Comparison of ENCODE assay signal across 8 cellular contexts in genomic region chr3:149575213-149575961, GRCh38.
DNase-seq lines count a peak whose midpoint lies in the region; ATAC-seq and TF ChIP-seq lines count a peak whose summit lies in the region.

No MANE protein-coding gene starts in this region.

- no peak for TF ChIP-seq CTCF in HEK293 (tag by site-specific recombination; IDR thresholded peaks at IDR 0.05)
- no peak for TF ChIP-seq CTCF in right atrium auricular region (IDR thresholded peaks at IDR 0.05)

- peaks cover 48% of the 10 kb centered on the region for H3K4me1 Mint-ChIP-seq in activated T-helper 2 cell treated with anti-CD3 and anti-CD28 coated beads, Interferon-gamma antibody, Interleukin-2, Interleukin-4, amounts not matched to agents 10 μg/mL and 5 μg/mL and 100 μg/mL, durations not matched to agents 14 hours and 24 hours and 36 hours (ENCODE audit: low read depth)

- H3K4me1 ChIP-seq in HEK293 (ENCODE audit: control insufficient read depth, insufficient read depth, low read length) (peaks cover 10% of the 10 kb centered on the region), right atrium auricular region (peaks cover 0 to 90% of the 10 kb centered on the region in 2 donors), subcutaneous abdominal adipose tissue (ENCODE audit: control insufficient read depth in 5 of 5, insufficient read depth in 5 of 5, low read length in 5 of 5) (peaks cover 7 to 62% (median 40%) of the 10 kb centered on the region in 5 donors)

- H3K36me3 ChIP-seq in HEK293 (ENCODE audit: control insufficient read depth in 2 of 2, insufficient read depth in 1 of 2, low read length in 2 of 2) (peaks cover 0 to 13% of the 10 kb centered on the region in 2 experiments; a peak in 2 of 3 replicates), right atrium auricular region (no peaks in the 10 kb centered on the region), subcutaneous abdominal adipose tissue (ENCODE audit: control insufficient read depth in 5 of 5, insufficient read depth in 5 of 5, low read length in 5 of 5) (peaks cover 0 to 6% (median 0%) of the 10 kb centered on the region in 5 donors)

- peak overlapping the region; percentile 47; the same call in 1 of the 2 replicates for H3K27ac ChIP-seq in HEK293 (ENCODE audit: extremely low read depth, low read depth, low read length)
- H3K27ac ChIP-seq in right atrium auricular region = peak overlapping the region; percentile 73 to 84
- H3K27ac ChIP-seq in subcutaneous abdominal adipose tissue (ENCODE audit: low read depth, low read length) = peak overlapping the region; percentile 57

- no peak overlapping the region for H3K9ac ChIP-seq in subcutaneous abdominal adipose tissue (ENCODE audit: low read length in 5 of 5)

- ATAC-seq in HG03139 (IDR thresholded peaks at IDR 0.05; ENCODE audit: unreplicated experiment) = no peak
- ATAC-seq in GM18498 (IDR thresholded peaks at IDR 0.05; ENCODE audit: unreplicated experiment) = no peak

- H3K4me3 Mint-ChIP-seq in activated T-helper 2 cell treated with anti-CD3 and anti-CD28 coated beads, Interferon-gamma antibody, Interleukin-2, Interleukin-4, amounts not matched to agents 10 μg/mL and 5 μg/mL and 100 μg/mL, durations not matched to agents 14 hours and 24 hours and 36 hours (ENCODE audit: low read depth) = no peak overlapping the region

- H3K9me3 Mint-ChIP-seq in activated T-helper 2 cell treated with anti-CD3 and anti-CD28 coated beads, Interferon-gamma antibody, Interleukin-2, Interleukin-4, amounts not matched to agents 10 μg/mL and 5 μg/mL and 100 μg/mL, durations not matched to agents 14 hours and 24 hours and 36 hours = peaks cover 3% of the 10 kb centered on the region

- intact Hi-C loops in activated T-helper 2 cell treated with anti-CD3 and anti-CD28 coated beads, Interferon-gamma antibody, Interleukin-2, Interleukin-4, amounts not matched to agents 10 μg/mL and 5 μg/mL and 100 μg/mL, durations not matched to agents 14 hours and 24 hours and 36 hours (cut with micrococcal nuclease) = no loop called here

- H3K27me3 ChIP-seq in right atrium auricular region (no peaks in the 10 kb centered on the region), subcutaneous abdominal adipose tissue (ENCODE audit: control insufficient read depth in 5 of 5, insufficient read depth in 4 of 5, low read length in 5 of 5) (no peaks in the 10 kb centered on the region)

- H3K27ac Mint-ChIP-seq in activated T-helper 2 cell treated with anti-CD3 and anti-CD28 coated beads, Interferon-gamma antibody, Interleukin-2, Interleukin-4, amounts not matched to agents 10 μg/mL and 5 μg/mL and 100 μg/mL, durations not matched to agents 14 hours and 24 hours and 36 hours = peak overlapping the region; percentile 14

- no peaks in the 10 kb centered on the region for H3K27me3 Mint-ChIP-seq in activated T-helper 2 cell treated with anti-CD3 and anti-CD28 coated beads, Interferon-gamma antibody, Interleukin-2, Interleukin-4, amounts not matched to agents 10 μg/mL and 5 μg/mL and 100 μg/mL, durations not matched to agents 14 hours and 24 hours and 36 hours (ENCODE audit: low read depth)

- no peak for DNase-seq in activated T-helper 2 cell treated with anti-CD3 and anti-CD28 coated beads, Interferon-gamma antibody, Interleukin-2, Interleukin-4, amounts not matched to agents 10 μg/mL and 5 μg/mL and 100 μg/mL, durations not matched to agents 14 hours and 24 hours and 36 hours (ENCODE audit: low spot score)
- DNase-seq in right atrium auricular region (ENCODE audit: low spot score) (no peak), NCI-H1105 (lab: John Stamatoyannopoulos, UW) (no peak)
- no peak for DNase-seq in stimulated activated CD4-positive, alpha-beta T cell treated with anti-CD3 and anti-CD28 coated beads, Interleukin-12 subunit alpha, Interleukin-12 subunit beta, amount 100 ng/mL, for 4 hours

- no peaks in the 10 kb centered on the region for H3K9me3 ChIP-seq in HEK293 (ENCODE audit: control insufficient read depth, insufficient read depth, low read depth, low read length)
- H3K9me3 ChIP-seq in right atrium auricular region = no peaks in the 10 kb centered on the region
- no peaks in the 10 kb centered on the region for H3K9me3 ChIP-seq in subcutaneous abdominal adipose tissue (ENCODE audit: control insufficient read depth in 5 of 5, low read length in 5 of 5)

- POLR2A ChIA-PET in HEK293 (lab: Yijun Ruan, JAX) = interaction anchor here (0.9 to 1.1 kb wide), 2 partner anchors 20 to 83 kb away, joined by 3 to 4 read pairs; partner anchors contain the start of gene WWTR1

- H3K4me3 ChIP-seq in HEK293 (ENCODE audit: low read depth, low read length) = no peak overlapping the region
- no peak overlapping the region for H3K4me3 ChIP-seq in right atrium auricular region
- peak overlapping the region in 2 of 5 donors; percentile 13 to 29 for H3K4me3 ChIP-seq in subcutaneous abdominal adipose tissue (ENCODE audit: low read depth in 1 of 5, low read length in 5 of 5)

- CTCF ChIA-PET in HEK293 (lab: Yijun Ruan, JAX) = interaction anchor here (0.7 to 1.6 kb wide), 2 partner anchors 45 to 331 kb away, joined by 3 to 5 read pairs; no protein-coding TSS in a partner anchor

- H3K36me3 Mint-ChIP-seq in activated T-helper 2 cell treated with anti-CD3 and anti-CD28 coated beads, Interferon-gamma antibody, Interleukin-2, Interleukin-4, amounts not matched to agents 10 μg/mL and 5 μg/mL and 100 μg/mL, durations not matched to agents 14 hours and 24 hours and 36 hours (ENCODE audit: low read depth) = peaks cover 7% of the 10 kb centered on the region

TF ChIP-seq in HEK293, 187 proteins besides CTCF, POLR2A, EP300 and RAD21 (continues in another document):
- TF ChIP-seq ZNF600 (tag by site-specific recombination; IDR thresholded peaks at IDR 0.05) = peak; percentile 87
- TF ChIP-seq, protein P1, sequence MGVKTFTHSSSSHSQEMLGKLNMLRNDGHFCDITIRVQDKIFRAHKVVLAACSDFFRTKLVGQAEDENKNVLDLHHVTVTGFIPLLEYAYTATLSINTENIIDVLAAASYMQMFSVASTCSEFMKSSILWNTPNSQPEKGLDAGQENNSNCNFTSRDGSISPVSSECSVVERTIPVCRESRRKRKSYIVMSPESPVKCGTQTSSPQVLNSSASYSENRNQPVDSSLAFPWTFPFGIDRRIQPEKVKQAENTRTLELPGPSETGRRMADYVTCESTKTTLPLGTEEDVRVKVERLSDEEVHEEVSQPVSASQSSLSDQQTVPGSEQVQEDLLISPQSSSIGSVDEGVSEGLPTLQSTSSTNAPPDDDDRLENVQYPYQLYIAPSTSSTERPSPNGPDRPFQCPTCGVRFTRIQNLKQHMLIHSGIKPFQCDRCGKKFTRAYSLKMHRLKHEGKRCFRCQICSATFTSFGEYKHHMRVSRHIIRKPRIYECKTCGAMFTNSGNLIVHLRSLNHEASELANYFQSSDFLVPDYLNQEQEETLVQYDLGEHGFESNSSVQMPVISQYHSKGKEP (tag by site-specific recombination; IDR thresholded peaks at IDR 0.05) = no peak
- peak; percentile 10; the same call in 1 of the 2 replicates for TF ChIP-seq ZEB2 (tag by site-specific recombination; IDR thresholded peaks at IDR 0.05)
- TF ChIP-seq ZNF404 (tag by site-specific recombination; IDR thresholded peaks at IDR 0.05) = no peak
- no peak for TF ChIP-seq ZNF18 (tag by site-specific recombination; IDR thresholded peaks at IDR 0.05)
- 0 out of 2 replicates have a peak, but pooled peaks have one; percentile 44 for TF ChIP-seq INSM2 (tag by site-specific recombination; IDR thresholded peaks at IDR 0.05)
- no peak; the same call in 1 of the 2 replicates for TF ChIP-seq ZNF341 (tag by site-specific recombination; IDR thresholded peaks at IDR 0.05; ENCODE audit: low read depth)
- TF ChIP-seq ZNF707 (tag by site-specific recombination; IDR thresholded peaks at IDR 0.05) = no peak
- TF ChIP-seq ZNF677 (tag by site-specific recombination; IDR thresholded peaks at IDR 0.05) = no peak
- TF ChIP-seq ZBTB17 (tag by site-specific recombination; IDR thresholded peaks at IDR 0.05) = no peak
- no peak for TF ChIP-seq SCRT1 (tag by site-specific recombination; IDR thresholded peaks at IDR 0.05; ENCODE audit: borderline replicate concordance)
- no peak for TF ChIP-seq ZNF529 (tag by site-specific recombination; IDR thresholded peaks at IDR 0.05; ENCODE audit: insufficient replicate concordance)
- no peak for TF ChIP-seq ZNF670 (tag by site-specific recombination; IDR thresholded peaks at IDR 0.05; ENCODE audit: low read depth)
- no peak for TF ChIP-seq ZNF133 (tag by site-specific recombination; IDR thresholded peaks at IDR 0.05)
